Comparison of ENCODE assay signal across 7 cellular contexts in the genomic region with DNA sequence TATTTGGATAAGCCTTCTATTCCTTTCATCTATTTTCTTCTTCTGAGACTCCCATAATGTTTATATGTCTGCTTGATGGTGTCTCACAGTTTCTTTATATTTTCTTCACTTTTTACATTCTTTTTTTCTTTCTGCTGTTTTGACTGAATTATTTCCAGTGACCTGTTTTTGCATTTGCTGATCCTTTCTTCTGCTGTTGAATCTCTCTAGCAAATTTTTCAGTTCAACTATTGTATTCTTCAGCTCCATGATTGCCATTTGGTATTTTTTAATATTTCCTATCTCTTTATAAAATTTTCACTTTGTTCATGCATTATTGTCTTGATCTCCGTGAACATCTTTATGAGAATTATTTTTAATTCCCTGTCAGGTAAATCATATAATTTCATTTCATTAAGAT.
"Had no signal": no experiment of that assay in that cellular context is flagged by ENCODE, and none has a peak within 500 bp of the region (broad histone marks: within the 10 kb centered on the region; RNA-seq: fewer than 3 reads in every experiment).

No MANE protein-coding gene starts in this region.

- H3K36me3 Mint-ChIP-seq: IgD-negative memory B cell had no signal

- H3K4me3 ChIP-seq: K562 had no signal

- H3K27ac ChIP-seq: HL-60 had no signal

- DNase-seq: IMR-90, KBM-7, KG1 had no signal

- H3K27me3 Mint-ChIP-seq: IgD-negative memory B cell had no signal

- ATAC-seq: K562 had no signal

- H3K4me1 Mint-ChIP-seq: IgD-negative memory B cell had no signal

- FAIRE-seq: HTR-8/SVneo, K562 had no signal

- H3K4me3 Mint-ChIP-seq: IgD-negative memory B cell had no signal
